9 cellular contexts compared by ENCODE assay signal in genomic region chr17:31007695-31008373, GRCh38. TPM values are rescaled to one million over a fixed set of nuclear protein-coding genes. Genes with fewer than 3 reads are reported as not detected.
DNase-seq lines count a peak whose midpoint lies in the region; ATAC-seq and TF ChIP-seq lines count a peak whose summit lies in the region.
"Had no signal": no experiment of that assay in that cellular context is flagged by ENCODE, and none has a peak within 500 bp of the region (broad histone marks: within the 10 kb centered on the region; RNA-seq: fewer than 3 reads in every experiment).

No MANE protein-coding gene starts in this region.

- TF ChIP-seq CTCF in heart right ventricle (IDR thresholded peaks at IDR 0.05) (no peak), chondrocyte (IDR thresholded peaks at IDR 0.05) (no peak)

- H3K36me3 Mint-ChIP-seq in chondrocyte (ENCODE audit: low read depth), result peaks cover 22% of the 10 kb centered on the region

- peaks cover 4% of the 10 kb centered on the region for H3K9me3 Mint-ChIP-seq in chondrocyte (ENCODE audit: low read depth)

- DNase-seq in heart right ventricle (no peak), cardiac septum (ENCODE audit: low spot score) (no peak), chondrocyte (ENCODE audit: low spot score) (no peak), aorta (no peak), NCI-H2081 treated with DMSO at 0.1 percent for 48 hours (lab: John Stamatoyannopoulos, UW) (no peak)
- DNase-seq: GDM1 had no signal

- peak overlapping the region; percentile 61 to 86 (median 73) for H3K4me3 ChIP-seq in heart right ventricle
- H3K4me3 ChIP-seq in mucosa of rectum (ENCODE audit: low read length in 2 of 2), result peak overlapping the region; percentile 74
- H3K4me3 ChIP-seq in aorta (ENCODE audit: low read length in 2 of 2), result peak overlapping the region; percentile 35 to 46

- H3K4me1 ChIP-seq in heart right ventricle (peaks cover 0 to 20% (median 0%) of the 10 kb centered on the region in 9 donors), mucosa of rectum (ENCODE audit: control insufficient read depth in 2 of 2, insufficient read depth in 2 of 2, low read length in 2 of 2) (peaks cover 3 to 5% of the 10 kb centered on the region in 2 donors), aorta (ENCODE audit: control insufficient read depth in 1 of 2, insufficient read depth in 2 of 2, low read length in 2 of 2) (no peaks in the 10 kb centered on the region)

- H3K4me1 Mint-ChIP-seq in chondrocyte (ENCODE audit: low read depth), result peaks cover 45% of the 10 kb centered on the region

- peak overlapping the region; percentile 90 for H3K27ac Mint-ChIP-seq in chondrocyte (ENCODE audit: unreplicated experiment)

- H3K36me3 ChIP-seq in heart right ventricle (peaks cover 0 to 16% (median 0%) of the 10 kb centered on the region in 9 donors), mucosa of rectum (ENCODE audit: control insufficient read depth in 2 of 2, insufficient read depth in 2 of 2, low read length in 2 of 2) (no peaks in the 10 kb centered on the region), aorta (ENCODE audit: control insufficient read depth in 1 of 2, insufficient read depth in 2 of 2, low read length in 1 of 2) (no peaks in the 10 kb centered on the region)

- intact Hi-C loops in heart right ventricle (cut with DNase I), result loop anchor here in 2 of 10 donors (2.0 to 5.0 kb wide), 2 partner anchors 36 to 209 kb away; partner anchors contain the start of gene RNF135 (in 1 of the 2)
- intact Hi-C loops in cardiac septum (cut with DNase I), result no loop called here
- intact Hi-C loops in aorta (cut with DNase I), result no loop called here

- 66 to 72% methylated on average over 9 of the region's 9 CpGs for WGBS in heart right ventricle, 2 donors
- 49 to 52% methylated on average over 9 of the region's 9 CpGs for WGBS in aorta, 2 donors

- ATAC-seq in heart right ventricle, result peak in 2 of 8 donors; percentile 3 to 8
- ATAC-seq in aorta (ENCODE audit: low FRiP score), result no peak
- no peak for ATAC-seq in GM21529 (IDR thresholded peaks at IDR 0.05; ENCODE audit: unreplicated experiment)
- no peak for ATAC-seq in GM18868 (IDR thresholded peaks at IDR 0.05; ENCODE audit: unreplicated experiment)

- H3K27ac ChIP-seq in heart right ventricle (peak overlapping the region in 9 of 10 donors; percentile 73 to 90 (median 79)), mucosa of rectum (ENCODE audit: low read depth in 2 of 2, low read length in 2 of 2) (peak overlapping the region; percentile 48 to 56), aorta (ENCODE audit: low read depth in 1 of 2, low read length in 2 of 2) (peak overlapping the region; percentile 68 to 87)

- H3K9me3 ChIP-seq in heart right ventricle (no peaks in the 10 kb centered on the region), mucosa of rectum (ENCODE audit: control insufficient read depth in 2 of 2, low read length in 2 of 2) (no peaks in the 10 kb centered on the region), aorta (ENCODE audit: control insufficient read depth, low read length) (no peaks in the 10 kb centered on the region)

- H3K27me3 ChIP-seq in heart right ventricle (no peaks in the 10 kb centered on the region), mucosa of rectum (ENCODE audit: control insufficient read depth in 2 of 2, insufficient read depth in 2 of 2, low read length in 2 of 2) (no peaks in the 10 kb centered on the region), aorta (ENCODE audit: control insufficient read depth in 1 of 2, insufficient read depth in 2 of 2, low read length in 1 of 2) (no peaks in the 10 kb centered on the region)

- peak overlapping the region; percentile 63 to 79 for H3K9ac ChIP-seq in mucosa of rectum (ENCODE audit: low read depth in 1 of 2, low read length in 2 of 2)

- H3K27me3 Mint-ChIP-seq in chondrocyte (ENCODE audit: low read depth), result no peaks in the 10 kb centered on the region

- peak overlapping the region; percentile 79 for H3K4me3 Mint-ChIP-seq in chondrocyte (ENCODE audit: unreplicated experiment)

RNA-seq across cellular contexts. Expression of gene RNF135, which starts 37.0 kb away (rescaled TPM):
- 1 to 10 TPM; 2.3 to 7.5 (median 4.5) TPM for total RNA-seq in heart right ventricle
- 1 to 10 TPM; 5.0 to 8.3 TPM for polyA plus RNA-seq in heart right ventricle
- total RNA-seq in cardiac septum, result 4.8 TPM
- total RNA-seq in chondrocyte, result 14.7 to 15.7 TPM (median 15.0 TPM) in 3 replicates
- 10 to 100 TPM; 18.8 to 32.4 TPM for total RNA-seq in aorta
- polyA plus RNA-seq in aorta, result 10 to 100 TPM; 16.6 to 16.8 TPM
